In the genomic region with DNA sequence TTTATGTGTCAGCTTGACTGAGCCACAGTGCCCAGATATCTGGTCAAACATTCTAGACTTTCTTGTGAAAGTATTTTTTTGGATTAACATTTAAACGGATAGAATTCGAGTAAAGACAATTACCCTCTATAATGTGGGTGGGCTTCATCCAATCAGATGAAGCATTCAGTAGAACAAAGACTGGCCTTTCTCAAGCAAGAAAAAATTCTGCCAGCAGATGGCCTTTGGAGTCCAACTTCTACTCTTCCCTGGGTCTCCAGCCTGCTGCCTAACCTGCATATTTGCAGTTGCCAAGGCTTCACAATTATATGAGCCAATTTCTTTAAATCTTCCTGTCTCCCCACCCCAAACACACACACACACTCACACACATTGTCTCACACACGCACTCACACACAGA, we compare ENCODE assay signal across 8 cellular contexts.
A peak's percentile ranks its signal among the peaks of the same experiment; 100 is the strongest.
DNase-seq lines count a peak whose midpoint lies in the region; ATAC-seq and TF ChIP-seq lines count a peak whose summit lies in the region.

No MANE protein-coding gene starts in this region.

- no TSS peak for BruUV-seq in OCI-LY7 (replicated peaks; lab: Mats Ljungman, UMichigan)

- no peaks in the 10 kb centered on the region for H3K4me1 Mint-ChIP-seq in natural killer cell
- no peaks in the 10 kb centered on the region for H3K4me1 Mint-ChIP-seq in activated T-helper 2 cell treated with anti-CD3 and anti-CD28 coated beads, Interferon-gamma antibody, Interleukin-2, Interleukin-4, amounts not matched to agents 10 μg/mL and 5 μg/mL and 100 μg/mL, durations not matched to agents 14 hours and 24 hours and 36 hours (ENCODE audit: low read depth)
- no peaks in the 10 kb centered on the region for H3K4me1 Mint-ChIP-seq in T-helper 2 cell treated with Interferon-gamma antibody and Interleukin-4, amounts not matched to agents 5 μg/mL and 100 μg/mL, for 36 hours (ENCODE audit: low read depth)

- no peaks in the 10 kb centered on the region for H3K9me3 ChIP-seq in DND-41 (ENCODE audit: insufficient read depth, low read length, severe bottlenecking)
- no peaks in the 10 kb centered on the region for H3K9me3 ChIP-seq in OCI-LY7 (ENCODE audit: low read length)
- H3K9me3 ChIP-seq in hepatocyte (ENCODE audit: low read depth), result no peaks in the 10 kb centered on the region

- POLR2A ChIA-PET in OCI-LY7 (lab: Charles Lee), result interaction anchor here (1.1 kb wide), 1 partner anchor 12 kb away, joined by 3 read pairs; no protein-coding TSS in a partner anchor

- no peak overlapping the region for H3K9ac ChIP-seq in DND-41 (ENCODE audit: low read depth, low read length)

- H3K27ac Mint-ChIP-seq in natural killer cell, result no peak overlapping the region
- H3K27ac Mint-ChIP-seq in activated T-helper 2 cell treated with anti-CD3 and anti-CD28 coated beads, Interferon-gamma antibody, Interleukin-2, Interleukin-4, amounts not matched to agents 10 μg/mL and 5 μg/mL and 100 μg/mL, durations not matched to agents 14 hours and 24 hours and 36 hours, result no peak overlapping the region
- no peak overlapping the region for H3K27ac Mint-ChIP-seq in T-helper 2 cell treated with Interferon-gamma antibody and Interleukin-4, amounts not matched to agents 5 μg/mL and 100 μg/mL, for 36 hours

- H3K4me1 ChIP-seq in DND-41 (ENCODE audit: insufficient read depth, low read length), result no peaks in the 10 kb centered on the region
- H3K4me1 ChIP-seq in OCI-LY7 (ENCODE audit: insufficient read depth, low read length, poor library complexity, severe bottlenecking), result no peaks in the 10 kb centered on the region
- H3K4me1 ChIP-seq in hepatocyte (ENCODE audit: insufficient read depth), result no peaks in the 10 kb centered on the region

- no peaks in the 10 kb centered on the region for H3K36me3 Mint-ChIP-seq in natural killer cell
- H3K36me3 Mint-ChIP-seq in activated T-helper 2 cell treated with anti-CD3 and anti-CD28 coated beads, Interferon-gamma antibody, Interleukin-2, Interleukin-4, amounts not matched to agents 10 μg/mL and 5 μg/mL and 100 μg/mL, durations not matched to agents 14 hours and 24 hours and 36 hours (ENCODE audit: low read depth), result no peaks in the 10 kb centered on the region
- no peaks in the 10 kb centered on the region for H3K36me3 Mint-ChIP-seq in T-helper 2 cell treated with Interferon-gamma antibody and Interleukin-4, amounts not matched to agents 5 μg/mL and 100 μg/mL, for 36 hours (ENCODE audit: low read depth)

- intact Hi-C loops in OCI-LY7 (cut with micrococcal nuclease; ENCODE audit: unreplicated experiment) (loop anchor here (10.0 kb wide), 1 partner anchor 797 kb away; no protein-coding TSS in a partner anchor), natural killer cell (cut with micrococcal nuclease) (no loop called here)
- intact Hi-C loops in activated T-helper 2 cell treated with anti-CD3 and anti-CD28 coated beads, Interferon-gamma antibody, Interleukin-2, Interleukin-4, amounts not matched to agents 10 μg/mL and 5 μg/mL and 100 μg/mL, durations not matched to agents 14 hours and 24 hours and 36 hours (cut with micrococcal nuclease), result loop anchor here (10.0 kb wide), 1 partner anchor 283 kb away; no protein-coding TSS in a partner anchor

- TF ChIP-seq CTCF in DND-41 (IDR thresholded peaks at IDR 0.05; ENCODE audit: borderline replicate concordance, extremely low read depth, low read length, poor library complexity, severe bottlenecking) (peak; percentile 37), OCI-LY7 (conservative IDR thresholded peaks at IDR 0.05; ENCODE audit: low read length) (peak; percentile 55), hepatocyte (IDR thresholded peaks at IDR 0.05; ENCODE audit: poor library complexity) (peak; percentile 44), natural killer cell (IDR thresholded peaks at IDR 0.05) (no peak)

- H3K4me2 ChIP-seq in DND-41 (ENCODE audit: insufficient read depth, low read length) (no peak overlapping the region), OCI-LY7 (ENCODE audit: low read length) (no peak overlapping the region), hepatocyte (no peak overlapping the region)

- no peak overlapping the region for H2AFZ ChIP-seq in DND-41 (ENCODE audit: low read depth, low read length)
- H2AFZ ChIP-seq in OCI-LY7 (ENCODE audit: low read length), result no peak overlapping the region
- H2AFZ ChIP-seq in hepatocyte, result no peak overlapping the region

- H3K79me2 ChIP-seq in DND-41 (ENCODE audit: insufficient read depth, low read length) (no peaks in the 10 kb centered on the region), OCI-LY7 (ENCODE audit: insufficient read depth, low read depth, low read length) (no peaks in the 10 kb centered on the region), hepatocyte (no peaks in the 10 kb centered on the region)

- H3K36me3 ChIP-seq in DND-41 (ENCODE audit: insufficient read depth, low read length) (no peaks in the 10 kb centered on the region), OCI-LY7 (ENCODE audit: insufficient read depth, low read length) (no peaks in the 10 kb centered on the region), hepatocyte (replicated peaks; ENCODE audit: insufficient read depth, low read depth) (no peaks in the 10 kb centered on the region)

- no peaks in the 10 kb centered on the region for H3K27me3 ChIP-seq in DND-41 (ENCODE audit: insufficient read depth, low read length, poor library complexity)
- no peaks in the 10 kb centered on the region for H3K27me3 ChIP-seq in hepatocyte

- CTCF ChIA-PET in OCI-LY7 (lab: Charles Lee; ENCODE audit: unreplicated experiment), result no interaction called here

- no peaks in the 10 kb centered on the region for H4K20me1 ChIP-seq in DND-41 (ENCODE audit: insufficient read depth, low read length)
- H4K20me1 ChIP-seq in OCI-LY7 (ENCODE audit: insufficient read depth, low read length), result no peaks in the 10 kb centered on the region
- no peaks in the 10 kb centered on the region for H4K20me1 ChIP-seq in hepatocyte (ENCODE audit: insufficient read depth, poor library complexity, severe bottlenecking)

- H3K27me3 Mint-ChIP-seq in natural killer cell (ENCODE audit: low read depth in 2 of 2), result peaks cover 3 to 18% of the 10 kb centered on the region in 2 donors
- H3K27me3 Mint-ChIP-seq in activated T-helper 2 cell treated with anti-CD3 and anti-CD28 coated beads, Interferon-gamma antibody, Interleukin-2, Interleukin-4, amounts not matched to agents 10 μg/mL and 5 μg/mL and 100 μg/mL, durations not matched to agents 14 hours and 24 hours and 36 hours (ENCODE audit: low read depth), result peaks cover 10% of the 10 kb centered on the region
- H3K27me3 Mint-ChIP-seq in T-helper 2 cell treated with Interferon-gamma antibody and Interleukin-4, amounts not matched to agents 5 μg/mL and 100 μg/mL, for 36 hours (ENCODE audit: low read depth), result peaks cover 17% of the 10 kb centered on the region

- H3K9me2 ChIP-seq in OCI-LY7 (ENCODE audit: insufficient read depth, low read length), result no peaks in the 10 kb centered on the region
- H3K9me2 ChIP-seq in hepatocyte (replicated peaks; ENCODE audit: insufficient read depth), result no peaks in the 10 kb centered on the region

- 9% methylated on average over 3 of the region's 3 CpGs for WGBS in hepatocyte (ENCODE audit: low lambda C conversion rate, missing lambda C conversion rate)

- H3K27ac ChIP-seq in DND-41 (ENCODE audit: low read length), result no peak overlapping the region
- no peak overlapping the region for H3K27ac ChIP-seq in OCI-LY7 (ENCODE audit: low read depth, low read length, poor library complexity, severe bottlenecking)
- no peak overlapping the region for H3K27ac ChIP-seq in hepatocyte

- H3K9me3 Mint-ChIP-seq in natural killer cell, result no peaks in the 10 kb centered on the region
- no peaks in the 10 kb centered on the region for H3K9me3 Mint-ChIP-seq in activated T-helper 2 cell treated with anti-CD3 and anti-CD28 coated beads, Interferon-gamma antibody, Interleukin-2, Interleukin-4, amounts not matched to agents 10 μg/mL and 5 μg/mL and 100 μg/mL, durations not matched to agents 14 hours and 24 hours and 36 hours
- no peaks in the 10 kb centered on the region for H3K9me3 Mint-ChIP-seq in T-helper 2 cell treated with Interferon-gamma antibody and Interleukin-4, amounts not matched to agents 5 μg/mL and 100 μg/mL, for 36 hours

- H3K4me3 Mint-ChIP-seq in natural killer cell, result no peak overlapping the region
- H3K4me3 Mint-ChIP-seq in activated T-helper 2 cell treated with anti-CD3 and anti-CD28 coated beads, Interferon-gamma antibody, Interleukin-2, Interleukin-4, amounts not matched to agents 10 μg/mL and 5 μg/mL and 100 μg/mL, durations not matched to agents 14 hours and 24 hours and 36 hours (ENCODE audit: low read depth), result no peak overlapping the region
- H3K4me3 Mint-ChIP-seq in T-helper 2 cell treated with Interferon-gamma antibody and Interleukin-4, amounts not matched to agents 5 μg/mL and 100 μg/mL, for 36 hours, result no peak overlapping the region

- DNase-seq in DND-41 (peak; percentile 7), OCI-LY7 (ENCODE audit: low spot score) (peak; percentile 28), hepatocyte (ENCODE audit: low spot score) (peak; percentile 41), natural killer cell (no peak)
- DNase-seq in activated T-helper 2 cell treated with anti-CD3 and anti-CD28 coated beads, Interferon-gamma antibody, Interleukin-2, Interleukin-4, amounts not matched to agents 10 μg/mL and 5 μg/mL and 100 μg/mL, durations not matched to agents 14 hours and 24 hours and 36 hours (ENCODE audit: low spot score), result no peak
- DNase-seq in T-helper 2 cell treated with Interferon-gamma antibody and Interleukin-4, amounts not matched to agents 5 μg/mL and 100 μg/mL, for 36 hours (ENCODE audit: low spot score), result no peak

- H3K4me3 ChIP-seq in DND-41 (ENCODE audit: low read depth in 1 of 2, low read length in 2 of 2) (no peak overlapping the region), OCI-LY7 (ENCODE audit: low read depth, low read length, poor library complexity, severe bottlenecking) (no peak overlapping the region), hepatocyte (no peak overlapping the region)

- no peak; the same call in 2 of the 3 replicates for ATAC-seq in DND-41 (ENCODE audit: insufficient read depth, low read depth)
- ATAC-seq in HG02798 (IDR thresholded peaks at IDR 0.05; ENCODE audit: poor library complexity, unreplicated experiment), result peak; percentile 45
- no peak for ATAC-seq in HG02571 (IDR thresholded peaks at IDR 0.05; ENCODE audit: unreplicated experiment)
- ATAC-seq in natural killer cell, result no peak

Comparison
In these comparisons a context has a peak if more than half of its experiments do, and no peak if none do; other contexts are left out.
1. DNase-seq: peak in DND-41 (single experiment), OCI-LY7 (single experiment) and hepatocyte (single experiment); none in natural killer cell (single experiment), activated T-helper 2 cell treated with anti-CD3 and anti-CD28 coated beads, Interferon-gamma antibody, Interleukin-2, Interleukin-4, amounts not matched to agents 10 μg/mL and 5 μg/mL and 100 μg/mL, durations not matched to agents 14 hours and 24 hours and 36 hours (single experiment) and T-helper 2 cell treated with Interferon-gamma antibody and Interleukin-4, amounts not matched to agents 5 μg/mL and 100 μg/mL, for 36 hours (single experiment).